Comparison of ENCODE assay signal across 32 cellular contexts in genomic region chr2:279956-280654, GRCh38. TPM values are rescaled to one million over a fixed set of nuclear protein-coding genes. Genes with fewer than 3 reads are reported as not detected.
"Had no signal": no experiment of that assay in that cellular context is flagged by ENCODE, and none has a peak within 500 bp of the region (broad histone marks: within the 10 kb centered on the region; RNA-seq: fewer than 3 reads in every experiment).

No MANE protein-coding gene starts in this region.

- H3K9me3 ChIP-seq: MG63, Peyer's patch, SJCRH30 had no signal

- ATAC-seq: activated CD4-positive, alpha-beta T cell treated with anti-CD3 and anti-CD28 coated beads for 36 hours; activated CD4-positive, CD25-positive, alpha-beta regulatory T cell treated with anti-CD3 and anti-CD28 coated beads, Interleukin-2, amount 50 U/mL, for 24 hours; activated CD8-positive, alpha-beta T cell treated with anti-CD3 and anti-CD28 coated beads, Interleukin-2, amount 10 ng/mL, durations not matched to agents 7 days and 5 days; PC-3; WTC11 had no signal

- H3K4me1 ChIP-seq: SJCRH30 had no signal

- H3K4me3 ChIP-seq: cardiac muscle cell, MG63, Peyer's patch, SJCRH30, SK-N-MC had no signal

- H3K27ac ChIP-seq: cardiac muscle cell, Peyer's patch, RWPE1, SJCRH30, SK-N-MC had no signal

- H3K27me3 ChIP-seq: MG63, Peyer's patch, SJCRH30 had no signal

- DNase-seq: activated CD4-positive, alpha-beta T cell treated with anti-CD3 and anti-CD28 coated beads for 36 hours; activated CD4-positive, alpha-beta T cell treated with anti-CD3 and anti-CD28 coated beads, Interleukin-2, amount 10 ng/mL, durations not matched to agents 7 days and 5 days; activated CD4-positive, alpha-beta T cell treated with anti-CD3 and anti-CD28 coated beads, Interleukin-2, amount 50 U/mL, for 48 hours; activated CD8-positive, alpha-beta T cell treated with anti-CD3 and anti-CD28 coated beads, Interleukin-2, amount 10 ng/mL, durations not matched to agents 7 days and 5 days; activated gamma-delta T cell; activated naive CD4-positive, alpha-beta T cell treated with Interleukin-2 at 50 U/mL for 16 hours; activated naive CD8-positive, alpha-beta T cell treated with anti-CD3 and anti-CD28 coated beads, Interleukin-2, amount 10 ng/mL, durations not matched to agents 7 days and 5 days; activated T-cell treated with anti-CD3 and anti-CD28 coated beads, Interleukin-2, amount 50 U/mL, for 24 hours; amniotic stem cell; aorta; Kasumi-1; KG1; MG63; NCI-H1048; NCI-H1105 treated with DMSO at 0.1 percent for 48 hours; NCI-H1436; NCI-H1694; NCI-H2029; NCI-H345; NCI-H524 treated with DMSO at 0.1 percent for 48 hours; NK-92 treated with Interleukin-12 subunit alpha and Interleukin-12 subunit beta, amount 100 ng/mL, for 24 hours; PC-3; Peyer's patch; SHP77; SJCRH30; T1000 had no signal

RNA-seq across cellular contexts. Expression of gene ALKAL2, which starts 7.8 kb away (rescaled TPM):
- total RNA-seq: activated CD4-positive, alpha-beta T cell treated with anti-CD3 and anti-CD28 coated beads for 36 hours; activated CD4-positive, alpha-beta T cell treated with anti-CD3 and anti-CD28 coated beads, Interleukin-2, amount 10 ng/mL, durations not matched to agents 7 days and 5 days; activated CD8-positive, alpha-beta T cell treated with anti-CD3 and anti-CD28 coated beads, Interleukin-2, amount 10 ng/mL, durations not matched to agents 7 days and 5 days; activated naive CD8-positive, alpha-beta T cell treated with anti-CD3 and anti-CD28 coated beads, Interleukin-2, amount 10 ng/mL, durations not matched to agents 7 days and 5 days; NCI-H460; PC-3 had no signal
